25 cellular contexts compared by ENCODE assay signal in genomic region chr20:2167122-2167521, GRCh38.
"Had no signal": no experiment of that assay in that cellular context is flagged by ENCODE, and none has a peak within 500 bp of the region (broad histone marks: within the 10 kb centered on the region; RNA-seq: fewer than 3 reads in every experiment).

No MANE protein-coding gene starts in this region.

- H3K79me2 ChIP-seq: parathyroid adenoma had no signal

- FAIRE-seq: small intestine had no signal

- H3K27ac ChIP-seq: ovary, parathyroid adenoma, psoas muscle, sigmoid colon, stomach, thoracic aorta, thyroid gland, tibial nerve, upper lobe of left lung, vagina had no signal

- H3K9ac ChIP-seq: parathyroid adenoma had no signal

- H3K27me3 ChIP-seq: ovary, sigmoid colon, stomach, thyroid gland, tibial nerve, upper lobe of left lung, vagina had no signal

- H3K9me3 ChIP-seq: ovary, psoas muscle, sigmoid colon, stomach, thoracic aorta, thyroid gland, tibial nerve, upper lobe of left lung, vagina had no signal

- H3K36me3 ChIP-seq: ovary, sigmoid colon, stomach, thoracic aorta, thyroid gland, tibial nerve, upper lobe of left lung, vagina had no signal

- DNase-seq: naive thymus-derived CD8-positive, alpha-beta T cell; nephron progenitor cell; occipital lobe; ovary; posterior cingulate gyrus; psoas muscle; right cardiac atrium; sigmoid colon; small intestine; stimulated activated CD4-positive, alpha-beta T cell treated with anti-CD3 and anti-CD28 coated beads, Interleukin-15, amount 100 ng/mL, for 24 hours; stimulated activated CD4-positive, alpha-beta T cell treated with anti-CD3 and anti-CD28 coated beads, Interleukin-2, amount 100 ng/mL, for 24 hours; stimulated activated CD4-positive, alpha-beta T cell treated with anti-CD3 and anti-CD28 coated beads, Interleukin-2, amount 100 ng/mL, for 48 hours; stimulated activated CD4-positive, alpha-beta T cell treated with anti-CD3 and anti-CD28 coated beads, Interleukin-4, amount 100 ng/mL, for 24 hours; stimulated activated naive B cell treated with anti-CD40 and anti-IgM and Interleukin-4, amounts not matched to agents 10 μg/mL and 1 μg/mL and 100 μg/mL, for 72 hours; stimulated activated naive CD4-positive, alpha-beta T cell treated with Interleukin-2 at 50 U/mL for 16 hours; thyroid gland; trophoblast cell; upper lobe of left lung had no signal

- H3K4me1 ChIP-seq: parathyroid adenoma, psoas muscle, thyroid gland, vagina had no signal

- H2AFZ ChIP-seq: parathyroid adenoma had no signal

- ATAC-seq: naive thymus-derived CD8-positive, alpha-beta T cell; natural killer cell treated with Interleukin-12 subunit alpha and Interleukin-12 subunit beta and Interleukin-15 and Interleukin-18, amount 100 ng/mL, for 72 hours; psoas muscle; right cardiac atrium; stimulated activated effector memory CD8-positive, alpha-beta T cell treated with anti-CD3 and anti-CD28 coated beads, Interleukin-12 subunit alpha, Interleukin-12 subunit beta, amount 100 ng/mL, for 72 hours; stimulated activated naive B cell treated with anti-CD40 and anti-IgM and Interleukin-4, amounts not matched to agents 10 μg/mL and 1 μg/mL and 100 μg/mL, for 72 hours had no signal

- H3K4me3 ChIP-seq: ovary, psoas muscle, sigmoid colon, stomach, thoracic aorta, thyroid gland, tibial nerve, upper lobe of left lung, vagina had no signal
